In the genomic region with DNA sequence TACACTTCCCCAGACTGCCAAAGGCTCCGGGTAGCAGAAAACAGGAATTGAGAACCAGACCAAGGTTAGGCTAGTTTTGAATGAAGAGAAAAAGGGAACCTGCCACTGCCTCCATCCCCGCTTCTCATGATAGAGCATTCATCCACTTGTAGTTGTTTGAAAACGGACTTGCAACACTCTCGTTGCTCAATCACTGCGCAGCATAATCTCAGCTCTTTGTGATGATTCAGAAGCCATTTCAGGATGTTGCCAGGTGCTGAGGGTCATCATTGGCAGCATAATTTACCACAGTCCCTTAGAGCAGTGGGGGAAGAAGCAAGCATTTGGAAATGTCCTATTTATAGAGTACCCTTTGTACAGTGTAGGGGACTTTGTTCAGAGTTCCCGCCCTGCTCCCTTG, we compare ENCODE assay signal across 1 cellular context.
A peak's percentile ranks its signal among the peaks of the same experiment; 100 is the strongest.
TF ChIP-seq lines count a peak whose summit lies in the region.

No MANE protein-coding gene starts in this region.

TF ChIP-seq in HepG2, 621 proteins besides CTCF, POLR2A, EP300 and RAD21 (continued from another document and continues in another):
- TF ChIP-seq, protein P1, sequence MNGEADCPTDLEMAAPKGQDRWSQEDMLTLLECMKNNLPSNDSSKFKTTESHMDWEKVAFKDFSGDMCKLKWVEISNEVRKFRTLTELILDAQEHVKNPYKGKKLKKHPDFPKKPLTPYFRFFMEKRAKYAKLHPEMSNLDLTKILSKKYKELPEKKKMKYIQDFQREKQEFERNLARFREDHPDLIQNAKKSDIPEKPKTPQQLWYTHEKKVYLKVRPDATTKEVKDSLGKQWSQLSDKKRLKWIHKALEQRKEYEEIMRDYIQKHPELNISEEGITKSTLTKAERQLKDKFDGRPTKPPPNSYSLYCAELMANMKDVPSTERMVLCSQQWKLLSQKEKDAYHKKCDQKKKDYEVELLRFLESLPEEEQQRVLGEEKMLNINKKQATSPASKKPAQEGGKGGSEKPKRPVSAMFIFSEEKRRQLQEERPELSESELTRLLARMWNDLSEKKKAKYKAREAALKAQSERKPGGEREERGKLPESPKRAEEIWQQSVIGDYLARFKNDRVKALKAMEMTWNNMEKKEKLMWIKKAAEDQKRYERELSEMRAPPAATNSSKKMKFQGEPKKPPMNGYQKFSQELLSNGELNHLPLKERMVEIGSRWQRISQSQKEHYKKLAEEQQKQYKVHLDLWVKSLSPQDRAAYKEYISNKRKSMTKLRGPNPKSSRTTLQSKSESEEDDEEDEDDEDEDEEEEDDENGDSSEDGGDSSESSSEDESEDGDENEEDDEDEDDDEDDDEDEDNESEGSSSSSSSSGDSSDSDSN (CRISPR knock-in tag; IDR thresholded peaks at IDR 0.05), result no peak
- TF ChIP-seq ISL2 (CRISPR knock-in tag; IDR thresholded peaks at IDR 0.05), result no peak
- no peak for TF ChIP-seq ZNF691 (CRISPR knock-in tag; IDR thresholded peaks at IDR 0.05; ENCODE audit: borderline replicate concordance, low read depth)
- TF ChIP-seq DBP (CRISPR knock-in tag; IDR thresholded peaks at IDR 0.05; ENCODE audit: not compliant biosample characterization), result no peak
- TF ChIP-seq ZNF205 (CRISPR knock-in tag; IDR thresholded peaks at IDR 0.05), result no peak
- no peak for TF ChIP-seq HMGA1 (CRISPR knock-in tag; conservative IDR thresholded peaks at IDR 0.05)
- no peak for TF ChIP-seq ISX (CRISPR knock-in tag; conservative IDR thresholded peaks at IDR 0.05)
- no peak for TF ChIP-seq GTF2F1 (IDR thresholded peaks at IDR 0.05; ENCODE audit: low read length)
- TF ChIP-seq ZNF317 (CRISPR knock-in tag; IDR thresholded peaks at IDR 0.05), result no peak
- TF ChIP-seq MAZ (IDR thresholded peaks at IDR 0.05; ENCODE audit: borderline replicate concordance, low read depth, low read length), result no peak
- no peak for TF ChIP-seq MAZ (CRISPR knock-in tag; IDR thresholded peaks at IDR 0.05; ENCODE audit: low read depth)
- no peak for TF ChIP-seq SNAPC2 (CRISPR knock-in tag; IDR thresholded peaks at IDR 0.05)
- no peak for TF ChIP-seq POLR2G (IDR thresholded peaks at IDR 0.05; ENCODE audit: low read depth, low read length)
- TF ChIP-seq, protein P2, sequence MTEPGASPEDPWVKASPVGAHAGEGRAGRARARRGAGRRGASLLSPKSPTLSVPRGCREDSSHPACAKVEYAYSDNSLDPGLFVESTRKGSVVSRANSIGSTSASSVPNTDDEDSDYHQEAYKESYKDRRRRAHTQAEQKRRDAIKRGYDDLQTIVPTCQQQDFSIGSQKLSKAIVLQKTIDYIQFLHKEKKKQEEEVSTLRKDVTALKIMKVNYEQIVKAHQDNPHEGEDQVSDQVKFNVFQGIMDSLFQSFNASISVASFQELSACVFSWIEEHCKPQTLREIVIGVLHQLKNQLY (CRISPR knock-in tag; IDR thresholded peaks at IDR 0.05), result no peak
- no peak for TF ChIP-seq ZFP82 (CRISPR knock-in tag; IDR thresholded peaks at IDR 0.05; ENCODE audit: borderline replicate concordance)
- no peak for TF ChIP-seq JUNB (CRISPR knock-in tag; IDR thresholded peaks at IDR 0.05; ENCODE audit: borderline replicate concordance)
- TF ChIP-seq BRF2 (CRISPR knock-in tag; IDR thresholded peaks at IDR 0.05), result no peak
- no peak for TF ChIP-seq GLI4 (CRISPR knock-in tag; IDR thresholded peaks at IDR 0.05; ENCODE audit: borderline replicate concordance)
- TF ChIP-seq CENPBD1 (CRISPR knock-in tag; IDR thresholded peaks at IDR 0.05; ENCODE audit: borderline replicate concordance, low read depth), result no peak
- TF ChIP-seq ZNF780A (CRISPR knock-in tag; IDR thresholded peaks at IDR 0.05), result no peak
- TF ChIP-seq ZNF790 (CRISPR knock-in tag; IDR thresholded peaks at IDR 0.05; ENCODE audit: borderline replicate concordance), result no peak
- TF ChIP-seq GATAD2A (CRISPR knock-in tag; IDR thresholded peaks at IDR 0.05), result peak; percentile 58; the same call in 1 of the 2 replicates
- TF ChIP-seq SOX6 (IDR thresholded peaks at IDR 0.05), result no peak
- TF ChIP-seq SOX6 (CRISPR knock-in tag; IDR thresholded peaks at IDR 0.05), result peak; percentile 53; the same call in 1 of the 2 replicates
- TF ChIP-seq FOSL1 (CRISPR knock-in tag; IDR thresholded peaks at IDR 0.05; ENCODE audit: borderline replicate concordance), result no peak
- TF ChIP-seq GFI1 (CRISPR knock-in tag; IDR thresholded peaks at IDR 0.05; ENCODE audit: borderline replicate concordance), result peak; percentile 76; the same call in 1 of the 2 replicates
- no peak for TF ChIP-seq CHD2 (IDR thresholded peaks at IDR 0.05; ENCODE audit: low read depth, low read length)
- no peak for TF ChIP-seq ZNF770 (CRISPR knock-in tag; IDR thresholded peaks at IDR 0.05)
- no peak for TF ChIP-seq ZFYVE20 (CRISPR knock-in tag; IDR thresholded peaks at IDR 0.05; ENCODE audit: borderline replicate concordance, low read depth)
- TF ChIP-seq, protein P3, sequence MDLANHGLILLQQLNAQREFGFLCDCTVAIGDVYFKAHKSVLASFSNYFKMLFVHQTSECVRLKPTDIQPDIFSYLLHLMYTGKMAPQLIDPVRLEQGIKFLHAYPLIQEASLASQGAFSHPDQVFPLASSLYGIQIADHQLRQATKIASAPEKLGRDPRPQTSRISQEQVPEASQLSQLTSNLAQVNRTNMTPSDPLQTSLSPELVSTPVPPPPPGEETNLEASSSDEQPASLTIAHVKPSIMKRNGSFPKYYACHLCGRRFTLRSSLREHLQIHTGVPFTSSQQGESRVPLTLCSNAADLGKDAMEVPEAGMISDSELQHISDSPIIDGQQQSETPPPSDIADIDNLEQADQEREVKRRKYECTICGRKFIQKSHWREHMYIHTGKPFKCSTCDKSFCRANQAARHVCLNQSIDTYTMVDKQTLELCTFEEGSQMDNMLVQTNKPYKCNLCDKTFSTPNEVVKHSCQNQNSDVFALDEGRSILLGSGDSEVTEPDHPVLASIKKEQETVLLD (CRISPR knock-in tag; IDR thresholded peaks at IDR 0.05; ENCODE audit: low read depth), result no peak
- no peak for TF ChIP-seq KLF16 (CRISPR knock-in tag; IDR thresholded peaks at IDR 0.05)
- TF ChIP-seq NPAS2 (CRISPR knock-in tag; IDR thresholded peaks at IDR 0.05; ENCODE audit: borderline replicate concordance), result no peak
- TF ChIP-seq MED1 (CRISPR knock-in tag; IDR thresholded peaks at IDR 0.05), result no peak
- TF ChIP-seq KDM1A (CRISPR knock-in tag; IDR thresholded peaks at IDR 0.05), result peak; percentile 50; the same call in 1 of the 2 replicates
- TF ChIP-seq, protein P4, sequence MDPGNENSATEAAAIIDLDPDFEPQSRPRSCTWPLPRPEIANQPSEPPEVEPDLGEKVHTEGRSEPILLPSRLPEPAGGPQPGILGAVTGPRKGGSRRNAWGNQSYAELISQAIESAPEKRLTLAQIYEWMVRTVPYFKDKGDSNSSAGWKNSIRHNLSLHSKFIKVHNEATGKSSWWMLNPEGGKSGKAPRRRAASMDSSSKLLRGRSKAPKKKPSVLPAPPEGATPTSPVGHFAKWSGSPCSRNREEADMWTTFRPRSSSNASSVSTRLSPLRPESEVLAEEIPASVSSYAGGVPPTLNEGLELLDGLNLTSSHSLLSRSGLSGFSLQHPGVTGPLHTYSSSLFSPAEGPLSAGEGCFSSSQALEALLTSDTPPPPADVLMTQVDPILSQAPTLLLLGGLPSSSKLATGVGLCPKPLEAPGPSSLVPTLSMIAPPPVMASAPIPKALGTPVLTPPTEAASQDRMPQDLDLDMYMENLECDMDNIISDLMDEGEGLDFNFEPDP (CRISPR knock-in tag; conservative IDR thresholded peaks at IDR 0.05), result no peak
- TF ChIP-seq ZNF782 (CRISPR knock-in tag; IDR thresholded peaks at IDR 0.05; ENCODE audit: borderline replicate concordance), result no peak
- TF ChIP-seq SALL1 (CRISPR knock-in tag; IDR thresholded peaks at IDR 0.05), result 0 out of 2 replicates have a peak, but pooled peaks have one; percentile 27
- no peak for TF ChIP-seq ETV5 (CRISPR knock-in tag; IDR thresholded peaks at IDR 0.05; ENCODE audit: borderline replicate concordance)
- TF ChIP-seq NFE2L1 (CRISPR knock-in tag; IDR thresholded peaks at IDR 0.05; ENCODE audit: borderline replicate concordance), result no peak
- TF ChIP-seq ZNF292 (CRISPR knock-in tag; IDR thresholded peaks at IDR 0.05; ENCODE audit: borderline replicate concordance, low read depth), result peak; percentile 49; the same call in 1 of the 2 replicates
- TF ChIP-seq, protein P5, sequence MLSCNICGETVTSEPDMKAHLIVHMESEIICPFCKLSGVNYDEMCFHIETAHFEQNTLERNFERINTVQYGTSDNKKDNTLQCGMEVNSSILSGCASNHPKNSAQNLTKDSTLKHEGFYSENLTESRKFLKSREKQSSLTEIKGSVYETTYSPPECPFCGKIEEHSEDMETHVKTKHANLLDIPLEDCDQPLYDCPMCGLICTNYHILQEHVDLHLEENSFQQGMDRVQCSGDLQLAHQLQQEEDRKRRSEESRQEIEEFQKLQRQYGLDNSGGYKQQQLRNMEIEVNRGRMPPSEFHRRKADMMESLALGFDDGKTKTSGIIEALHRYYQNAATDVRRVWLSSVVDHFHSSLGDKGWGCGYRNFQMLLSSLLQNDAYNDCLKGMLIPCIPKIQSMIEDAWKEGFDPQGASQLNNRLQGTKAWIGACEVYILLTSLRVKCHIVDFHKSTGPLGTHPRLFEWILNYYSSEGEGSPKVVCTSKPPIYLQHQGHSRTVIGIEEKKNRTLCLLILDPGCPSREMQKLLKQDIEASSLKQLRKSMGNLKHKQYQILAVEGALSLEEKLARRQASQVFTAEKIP (CRISPR knock-in tag; IDR thresholded peaks at IDR 0.05; ENCODE audit: borderline replicate concordance), result no peak
- no peak for TF ChIP-seq CAMTA2 (CRISPR knock-in tag; IDR thresholded peaks at IDR 0.05; ENCODE audit: borderline replicate concordance)
- no peak for TF ChIP-seq BATF2 (CRISPR knock-in tag; IDR thresholded peaks at IDR 0.05)
- no peak for TF ChIP-seq ZBTB42 (CRISPR knock-in tag; IDR thresholded peaks at IDR 0.05)
- TF ChIP-seq MXI1 (IDR thresholded peaks at IDR 0.05; ENCODE audit: borderline replicate concordance, low read depth, low read length), result peak; percentile 19; the same call in 1 of the 3 replicates
- TF ChIP-seq ZFP1 (CRISPR knock-in tag; IDR thresholded peaks at IDR 0.05), result no peak
